8 cellular contexts compared by ENCODE assay signal in genomic region chr16:89490386-89491237, GRCh38. TPM values are rescaled to one million over a fixed set of nuclear protein-coding genes. Genes with fewer than 3 reads are reported as not detected.
DNase-seq lines count a peak whose midpoint lies in the region; ATAC-seq, FAIRE-seq and TF ChIP-seq lines count a peak whose summit lies in the region.

TSS of gene ANKRD11 (minus strand) at chr16:89490561. CDS start at chr16:89317019, 173,542 bp downstream.

- TF ChIP-seq CTCF in type B pancreatic cell (conservative IDR thresholded peaks at IDR 0.05), result no peak

- peak; percentile 87 for ATAC-seq in HG02840 (IDR thresholded peaks at IDR 0.05; ENCODE audit: low FRiP score, unreplicated experiment)
- peak; percentile 88 to 92 (median 90) for ATAC-seq in T-cell (replicated peaks in 1 of 4)

- peak; percentile 76 for TF ChIP-seq POLR2A in GM12891 (IDR thresholded peaks at IDR 0.05; ENCODE audit: low read depth, low read length)

- H3K4me1 Mint-ChIP-seq in T-cell, result peaks cover 61 to 68% (median 64%) of the 10 kb centered on the region in 3 donors
- H3K4me1 Mint-ChIP-seq in type B pancreatic cell (ENCODE audit: unreplicated experiment), result peaks cover 46% of the 10 kb centered on the region

- peak within 1 kb of the TSS; percentile 96 to 97 for H3K27ac Mint-ChIP-seq in T-cell
- H3K27ac Mint-ChIP-seq in type B pancreatic cell, result peak within 1 kb of the TSS; percentile 96

- 0 to 1% (median 0%) methylated on average over 75 to 96 of the region's 105 CpGs for WGBS in adipose tissue, 3 donors

- no peaks in the 10 kb centered on the region for H3K9me3 Mint-ChIP-seq in T-cell
- no peaks in the 10 kb centered on the region for H3K9me3 Mint-ChIP-seq in type B pancreatic cell

- peak within 1 kb of the TSS; percentile 90 to 96 (median 92) for H3K4me3 Mint-ChIP-seq in T-cell
- peak within 1 kb of the TSS; percentile 97 for H3K4me3 Mint-ChIP-seq in type B pancreatic cell

- CTCF ChIA-PET in T-cell (lab: Charles Lee), result no interaction called here

- intact Hi-C loops in cardiac septum (cut with DNase I), result no loop called here

- FAIRE-seq in GM12891 (lab: Jason Lieb, UNC), result peak; percentile 99

- DNase-seq in GM12891 (ENCODE audit: insufficient read length, low spot score), result peak; percentile 95
- DNase-seq in NCI-H1436 treated with DMSO at 0.1 percent for 48 hours (lab: John Stamatoyannopoulos, UW), result peak; percentile 98
- DNase-seq in T-cell, result peak; percentile 92 to 100 (median 99)
- peak; percentile 100 for DNase-seq in cardiac septum (ENCODE audit: low spot score)
- peak; percentile 100 for DNase-seq in pons (ENCODE audit: low spot score)
- peak; percentile 99 for DNase-seq in type B pancreatic cell (ENCODE audit: extremely low spot score, unreplicated experiment)

- H3K36me3 Mint-ChIP-seq in T-cell (peaks cover 10% of the 10 kb centered on the region), type B pancreatic cell (peaks cover 9% of the 10 kb centered on the region)

- H3K27me3 Mint-ChIP-seq in T-cell, result peaks cover 0 to 2% of the 10 kb centered on the region in 2 donors
- H3K27me3 Mint-ChIP-seq in type B pancreatic cell, result no peaks in the 10 kb centered on the region

- peak within 1 kb of the TSS; percentile 91 for H3K27ac ChIP-seq in adipose tissue (ENCODE audit: low read depth, low read length)

- POLR2A ChIA-PET in T-cell (lab: Charles Lee), result no interaction called here

TF ChIP-seq in GM12891, 5 proteins besides CTCF, POLR2A, EP300 and RAD21:
- TF ChIP-seq POLR2AphosphoS5 (IDR thresholded peaks at IDR 0.05; ENCODE audit: low read depth, low read length) (peak; percentile 77), TAF1 (IDR thresholded peaks at IDR 0.05; ENCODE audit: low read depth, low read length) (peak; percentile 92), POU2F2 (IDR thresholded peaks at IDR 0.05; ENCODE audit: low read depth, low read length) (no peak; the same call in 1 of the 2 replicates), SPI1 (IDR thresholded peaks at IDR 0.05; ENCODE audit: low read depth, low read length) (no peak), PAX5 (IDR thresholded peaks at IDR 0.05; ENCODE audit: insufficient read depth, low read length, severe bottlenecking) (no peak)
TF ChIP-seq in GM12891: peak in this region for 2.

RNA-seq across cellular contexts. Expression of gene ANKRD11, which starts in this region (rescaled TPM):
- 50.7 TPM for polyA plus RNA-seq in GM12891 (2012; ENCODE audit: low read depth, missing spikeins)
- 100 to 1,000 TPM; 257 to 294 (median 271) TPM for total RNA-seq in T-cell
- polyA plus RNA-seq in adipose tissue, result 10 to 100 TPM; 24.9 to 53.9 (median 48.4) TPM
- 77.9 TPM for total RNA-seq in cardiac septum
- 153 and 155 TPM in 2 replicates for total RNA-seq in type B pancreatic cell (ENCODE audit: low replicate concordance)

Comparison
In these comparisons a context has a peak if more than half of its experiments do, and no peak if none do; other contexts are left out.
1. Peak in every context shown above with its lines: DNase-seq, ATAC-seq and H3K27ac ChIP-seq.